ENCODE assay signal across 1 cellular context in genomic region chr14:91398192-91398591, GRCh38.
TF ChIP-seq lines count a peak whose summit lies in the region.

No MANE protein-coding gene starts in this region.

TF ChIP-seq in GM12878, 131 proteins besides CTCF, POLR2A, EP300 and RAD21:
- TF ChIP-seq ZBTB11 (CRISPR knock-in tag; IDR thresholded peaks at IDR 0.05) (no peak), KAT2A (conservative IDR thresholded peaks at IDR 0.05; ENCODE audit: control insufficient read depth, low read depth, low read length) (no peak), ZNF384 (IDR thresholded peaks at IDR 0.05; ENCODE audit: borderline replicate concordance, low read depth, low read length) (no peak), ZNF207 (IDR thresholded peaks at IDR 0.05; ENCODE audit: borderline replicate concordance) (no peak), ATF7 (IDR thresholded peaks at IDR 0.05; ENCODE audit: low read depth) (no peak), RELA (IDR thresholded peaks at IDR 0.05; ENCODE audit: borderline replicate concordance, partially characterized antibody) (no peak), ZNF274 (IDR thresholded peaks at IDR 0.05; ENCODE audit: insufficient read depth, insufficient read length) (no peak), YBX1 (IDR thresholded peaks at IDR 0.05) (no peak), HDAC2 (IDR thresholded peaks at IDR 0.05) (no peak), SIN3A (IDR thresholded peaks at IDR 0.05; ENCODE audit: low read depth, low read length) (no peak), SRF (IDR thresholded peaks at IDR 0.05; ENCODE audit: low read depth in 2 of 2, low read length in 2 of 2) (no peak)
